ENCODE assay signal across 23 cellular contexts in the genomic region with DNA sequence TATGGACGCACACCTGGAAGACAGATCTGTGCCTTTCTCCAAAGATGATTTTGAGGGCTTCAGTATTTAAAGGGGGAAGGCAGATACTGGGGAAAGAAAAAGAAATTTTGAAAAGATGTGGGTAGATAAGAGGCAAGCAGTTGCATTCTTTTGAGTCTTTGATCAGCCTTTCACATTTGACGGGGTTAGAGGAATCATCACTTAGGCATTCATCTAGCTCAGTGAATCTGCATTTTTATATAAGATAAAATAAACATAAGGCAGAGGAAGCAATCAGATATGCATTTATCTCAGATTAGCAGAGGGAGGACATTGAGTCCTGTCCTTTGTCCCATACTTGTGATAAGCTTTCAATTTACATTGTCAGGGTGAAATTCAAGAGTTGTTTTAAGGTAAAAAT.
DNase-seq lines count a peak whose midpoint lies in the region; ATAC-seq and TF ChIP-seq lines count a peak whose summit lies in the region.
"Had no signal": no experiment of that assay in that cellular context is flagged by ENCODE, and none has a peak within 500 bp of the region (broad histone marks: within the 10 kb centered on the region; RNA-seq: fewer than 3 reads in every experiment).

No MANE protein-coding gene starts in this region.

- H3K4me3 Mint-ChIP-seq in HFFc6, result peak overlapping the region; percentile 71
- H3K4me3 Mint-ChIP-seq: immature natural killer cell; natural killer cell treated with Interleukin-12 subunit alpha and Interleukin-12 subunit beta and Interleukin-15 and Interleukin-18, amount 100 ng/mL, for 72 hours; T-helper 2 cell treated with Interferon-gamma antibody and Interleukin-4, amounts not matched to agents 5 μg/mL and 100 μg/mL, for 36 hours had no signal

- H3K4me1 Mint-ChIP-seq in HFFc6 (ENCODE audit: low read depth), result peaks cover 70% of the 10 kb centered on the region
- H3K4me1 Mint-ChIP-seq: immature natural killer cell had no signal

- peak overlapping the region; percentile 69 for H3K27ac Mint-ChIP-seq in HFFc6
- H3K27ac Mint-ChIP-seq: activated T-helper 2 cell treated with anti-CD3 and anti-CD28 coated beads, Interferon-gamma antibody, Interleukin-2, Interleukin-4, amounts not matched to agents 10 μg/mL and 5 μg/mL and 100 μg/mL, durations not matched to agents 14 hours and 24 hours and 36 hours; immature natural killer cell; natural killer cell treated with Interleukin-12 subunit alpha and Interleukin-12 subunit beta and Interleukin-15 and Interleukin-18, amount 100 ng/mL, for 72 hours; progenitor cell of endocrine pancreas; T-helper 2 cell treated with Interferon-gamma antibody and Interleukin-4, amounts not matched to agents 5 μg/mL and 100 μg/mL, for 36 hours had no signal

- H3K4me2 ChIP-seq in skeletal muscle satellite cell (ENCODE audit: low read length), result peak overlapping the region; percentile 47
- H3K4me2 ChIP-seq: BLaER1 treated with 17β-estradiol and CSF1 and Interleukin-3, amounts not matched to agents 10 nM and 100 nM had no signal

- H3K27me3 ChIP-seq in SJSA1 (replicated peaks) (no peaks in the 10 kb centered on the region), skeletal muscle satellite cell (ENCODE audit: control insufficient read depth, insufficient read depth, low read length) (no peaks in the 10 kb centered on the region)
- H3K27me3 ChIP-seq: adrenal gland; BLaER1 treated with 17β-estradiol and CSF1 and Interleukin-3, amounts not matched to agents 10 nM and 100 nM; gastrocnemius medialis; testis had no signal

- H3K4me1 ChIP-seq in SJSA1 (replicated peaks), result peaks cover 21% of the 10 kb centered on the region
- H3K4me1 ChIP-seq in skeletal muscle satellite cell (ENCODE audit: control insufficient read depth, insufficient read depth, low read length), result peaks cover 32% of the 10 kb centered on the region
- H3K4me1 ChIP-seq: adrenal gland; BLaER1 treated with 17β-estradiol and CSF1 and Interleukin-3, amounts not matched to agents 10 nM and 100 nM; gastrocnemius medialis; testis had no signal

- H3K9me3 ChIP-seq in SJSA1 (replicated peaks), result no peaks in the 10 kb centered on the region
- H3K9me3 ChIP-seq in skeletal muscle satellite cell (replicated peaks; ENCODE audit: low read length), result no peaks in the 10 kb centered on the region
- H3K9me3 ChIP-seq: adrenal gland, gastrocnemius medialis, testis had no signal

- no peaks in the 10 kb centered on the region; the same call in 1 of the 2 replicates for H3K36me3 Mint-ChIP-seq in HFFc6 (ENCODE audit: low read depth)
- H3K36me3 Mint-ChIP-seq: immature natural killer cell; natural killer cell treated with Interleukin-12 subunit alpha and Interleukin-12 subunit beta and Interleukin-15 and Interleukin-18, amount 100 ng/mL, for 72 hours had no signal

- H3K36me3 ChIP-seq in SJSA1 (no peaks in the 10 kb centered on the region), skeletal muscle satellite cell (ENCODE audit: insufficient read depth, low read length) (no peaks in the 10 kb centered on the region)
- H3K36me3 ChIP-seq: adrenal gland; BLaER1 treated with 17β-estradiol and CSF1 and Interleukin-3, amounts not matched to agents 10 nM and 100 nM; gastrocnemius medialis had no signal

- TF ChIP-seq CTCF in HFFc6 (IDR thresholded peaks at IDR 0.05) (no peak), fibroblast of villous mesenchyme (IDR thresholded peaks at IDR 0.05; ENCODE audit: insufficient read depth, low read depth, low read length) (no peak)

- H3K27me3 Mint-ChIP-seq in HFFc6 (ENCODE audit: insufficient read depth), result no peaks in the 10 kb centered on the region; the same call in 1 of the 2 replicates
- H3K27me3 Mint-ChIP-seq: progenitor cell of endocrine pancreas had no signal

- peak overlapping the region; percentile 75 for H3K27ac ChIP-seq in SJSA1
- H3K27ac ChIP-seq: adrenal gland; BLaER1 treated with 17β-estradiol and CSF1 and Interleukin-3, amounts not matched to agents 10 nM and 100 nM; gastrocnemius medialis; testis had no signal

- H3K4me3 ChIP-seq in SJSA1, result no peak overlapping the region
- H3K4me3 ChIP-seq in fibroblast of villous mesenchyme (ENCODE audit: low read depth, low read length), result no peak overlapping the region
- H3K4me3 ChIP-seq in skeletal muscle satellite cell (ENCODE audit: low read length), result no peak overlapping the region
- H3K4me3 ChIP-seq: adrenal gland; BLaER1 treated with 17β-estradiol and CSF1 and Interleukin-3, amounts not matched to agents 10 nM and 100 nM; gastrocnemius medialis; testis had no signal

- no peaks in the 10 kb centered on the region for H3K9me3 Mint-ChIP-seq in HFFc6
- H3K9me3 Mint-ChIP-seq: activated T-helper 2 cell treated with anti-CD3 and anti-CD28 coated beads, Interferon-gamma antibody, Interleukin-2, Interleukin-4, amounts not matched to agents 10 μg/mL and 5 μg/mL and 100 μg/mL, durations not matched to agents 14 hours and 24 hours and 36 hours; natural killer cell treated with Interleukin-12 subunit alpha and Interleukin-12 subunit beta and Interleukin-15 and Interleukin-18, amount 100 ng/mL, for 72 hours; T-helper 2 cell treated with Interferon-gamma antibody and Interleukin-4, amounts not matched to agents 5 μg/mL and 100 μg/mL, for 36 hours had no signal

- peak overlapping the region; percentile 22 for H3K9ac ChIP-seq in skeletal muscle satellite cell (ENCODE audit: low read depth, low read length)
- H3K9ac ChIP-seq: BLaER1 treated with 17β-estradiol and CSF1 and Interleukin-3, amounts not matched to agents 10 nM and 100 nM had no signal

- DNase-seq in HFFc6 (peak; percentile 62), SJSA1 (ENCODE audit: low read depth in 1 of 2, low spot score in 2 of 2) (peak in 1 of 2 experiments; percentile 34), fibroblast of villous mesenchyme (ENCODE audit: low read depth) (peak; percentile 37), ecto neural progenitor cell (ENCODE audit: low spot score) (no peak), DMS53 (lab: John Stamatoyannopoulos, UW) (no peak)
- DNase-seq: activated CD4-positive, CD25-positive, alpha-beta regulatory T cell treated with anti-CD3 and anti-CD28 coated beads, Interleukin-2, amount 50 U/mL, for 72 hours; adrenal gland; gastrocnemius medialis; immature natural killer cell; mammary epithelial cell; MV-4-11; NCI-H2029 treated with DMSO at 0.1 percent for 48 hours; NCI-H510A; SHP77; testis had no signal

- ATAC-seq in HG02678 (IDR thresholded peaks at IDR 0.05; ENCODE audit: unreplicated experiment), result no peak
- ATAC-seq: gastrocnemius medialis; HepG2; natural killer cell treated with Interleukin-12 subunit alpha and Interleukin-12 subunit beta and Interleukin-15 and Interleukin-18, amount 100 ng/mL, for 72 hours had no signal

Comparison
In these comparisons a context has a peak if more than half of its experiments do, and no peak if none do; other contexts are left out.
1. DNase-seq: peak in HFFc6 (single experiment) and fibroblast of villous mesenchyme (single experiment); none in ecto neural progenitor cell (single experiment) and DMS53 (single experiment).